11 cellular contexts compared by ENCODE assay signal in genomic region chr15:91135201-91136130, GRCh38. TPM values are rescaled to one million over a fixed set of nuclear protein-coding genes. Genes with fewer than 3 reads are reported as not detected.
DNase-seq lines count a peak whose midpoint lies in the region; ATAC-seq and TF ChIP-seq lines count a peak whose summit lies in the region.
"Had no signal": no experiment of that assay in that cellular context is flagged by ENCODE, and none has a peak within 500 bp of the region (broad histone marks: within the 10 kb centered on the region; RNA-seq: fewer than 3 reads in every experiment).

No MANE protein-coding gene starts in this region.

- no peak for TF ChIP-seq CTCF in SK-N-SH (IDR thresholded peaks at IDR 0.05)

- in situ Hi-C loops in Caki2 (cut with HindIII; ENCODE audit: low pct_unique_long_range_greater_than_20kb, low sequenced_read_pairs) = no loop called here

- no peaks in the 10 kb centered on the region for H4K20me1 ChIP-seq in SK-N-SH (ENCODE audit: insufficient read depth)

- no peaks in the 10 kb centered on the region for H3K9me3 ChIP-seq in SK-N-SH

- no peak for TF ChIP-seq RAD21 in SK-N-SH (IDR thresholded peaks at IDR 0.05; ENCODE audit: low read length)

- H3K4me1 ChIP-seq in SK-N-SH (ENCODE audit: control insufficient read depth in 1 of 2, insufficient read depth in 2 of 2, low read depth in 1 of 2, low read length in 1 of 2) = peaks cover 0 to 4% of the 10 kb centered on the region in 2 experiments; a peak in 1 of 4 replicates

- no peak overlapping the region for H3K4me3 ChIP-seq in SK-N-SH (ENCODE audit: low read depth in 2 of 2, low read length in 1 of 2)

- CTCF ChIA-PET in SK-N-SH (lab: Yijun Ruan, JAX) = interaction anchor here (1.0 kb wide), 1 partner anchor 9 kb away, joined by 3 read pairs; no protein-coding TSS in a partner anchor

- H3K9ac ChIP-seq in SK-N-SH = no peak overlapping the region

- no peaks in the 10 kb centered on the region for H3K36me3 ChIP-seq in SK-N-SH (replicated peaks in 1 of 2; ENCODE audit: control insufficient read depth in 1 of 2, insufficient read depth in 2 of 2, low read length in 1 of 2)

- 41% methylated on average over 10 of the region's 10 CpGs for WGBS in SK-N-SH (ENCODE audit: low lambda C conversion rate)

- no peak overlapping the region for H3K27ac ChIP-seq in SK-N-SH (ENCODE audit: low read depth in 2 of 2, low read length in 1 of 2)

- no peaks in the 10 kb centered on the region for H3F3A ChIP-seq in SK-N-SH (replicated peaks; ENCODE audit: insufficient read depth)

- H3K27me3 ChIP-seq in SK-N-SH (ENCODE audit: insufficient read depth) = no peaks in the 10 kb centered on the region; the same call in 1 of the 2 replicates

- no peak overlapping the region for H2AFZ ChIP-seq in SK-N-SH (ENCODE audit: low read depth)

- no peak overlapping the region for H3K4me2 ChIP-seq in SK-N-SH

- POLR2A ChIA-PET in SK-N-SH (lab: Yijun Ruan, JAX) = no interaction called here

- no peaks in the 10 kb centered on the region for H3K9me2 ChIP-seq in SK-N-SH

- ATAC-seq in GM19324 (IDR thresholded peaks at IDR 0.05; ENCODE audit: low FRiP score, unreplicated experiment) (peak; percentile 56), HG02678 (IDR thresholded peaks at IDR 0.05; ENCODE audit: unreplicated experiment) (peak; percentile 76), HG03565 (IDR thresholded peaks at IDR 0.05; ENCODE audit: unreplicated experiment) (peak; percentile 87)
- ATAC-seq: Panc1 had no signal

- TF ChIP-seq EP300 in SK-N-SH (IDR thresholded peaks at IDR 0.05; ENCODE audit: borderline replicate concordance in 1 of 2, low read depth in 1 of 2, low read length in 1 of 2) = no peak

- no peaks in the 10 kb centered on the region for H3K79me2 ChIP-seq in SK-N-SH (ENCODE audit: insufficient read depth)

- DNase-seq in Caki2 (ENCODE audit: low read depth) (peak; percentile 63), OCI-M2 (lab: John Stamatoyannopoulos, UW; ENCODE audit: unreplicated experiment) (no peak), SIG-M5 treated with dmso at 0.1 percent for 504 hours (lab: John Stamatoyannopoulos, UW; ENCODE audit: unreplicated experiment) (no peak), DMS153 (lab: John Stamatoyannopoulos, UW) (no peak), SK-N-SH (no peak)
- DNase-seq: activated effector memory CD4-positive, alpha-beta T cell treated with anti-CD3 and anti-CD28 coated beads, Interleukin-2, amount 50 U/mL, for 16 hours had no signal

TF ChIP-seq in SK-N-SH, 30 proteins besides CTCF, POLR2A, EP300 and RAD21:
- no peak for TF ChIP-seq JUND (IDR thresholded peaks at IDR 0.05)
- no peak for TF ChIP-seq SMC3 (IDR thresholded peaks at IDR 0.05; ENCODE audit: low read depth, low read length)
- no peak for TF ChIP-seq ELF1 (IDR thresholded peaks at IDR 0.05)
- TF ChIP-seq POLR2AphosphoS5 (IDR thresholded peaks at IDR 0.05; ENCODE audit: low read depth, low read length) = no peak
- TF ChIP-seq FOXJ3 (CRISPR knock-in tag; IDR thresholded peaks at IDR 0.05) = no peak
- no peak for TF ChIP-seq EZH2phosphoT487 (IDR thresholded peaks at IDR 0.05; ENCODE audit: borderline replicate concordance, low read depth)

RNA-seq across cellular contexts. Expression of gene SV2B, which starts 35.4 kb away (rescaled TPM):
- not detected in 2 replicates for total RNA-seq in Caki2 (2014; rRNA removed; shearing (Covaris generic); ENCODE audit: low replicate concordance)
- not detected in 2 replicates for polyA plus RNA-seq in SK-N-SH (2012; rRNA removed)
- not detected in 2 replicates for polyA plus RNA-seq in SK-N-SH (2012; cell fraction: cytosol; rRNA removed)
- not detected in 2 replicates for polyA plus RNA-seq in SK-N-SH (2012; cell fraction: nucleus; rRNA removed)
- total RNA-seq: pulmonary artery endothelial cell had no signal
